9 cellular contexts compared by ENCODE assay signal in the genomic region with DNA sequence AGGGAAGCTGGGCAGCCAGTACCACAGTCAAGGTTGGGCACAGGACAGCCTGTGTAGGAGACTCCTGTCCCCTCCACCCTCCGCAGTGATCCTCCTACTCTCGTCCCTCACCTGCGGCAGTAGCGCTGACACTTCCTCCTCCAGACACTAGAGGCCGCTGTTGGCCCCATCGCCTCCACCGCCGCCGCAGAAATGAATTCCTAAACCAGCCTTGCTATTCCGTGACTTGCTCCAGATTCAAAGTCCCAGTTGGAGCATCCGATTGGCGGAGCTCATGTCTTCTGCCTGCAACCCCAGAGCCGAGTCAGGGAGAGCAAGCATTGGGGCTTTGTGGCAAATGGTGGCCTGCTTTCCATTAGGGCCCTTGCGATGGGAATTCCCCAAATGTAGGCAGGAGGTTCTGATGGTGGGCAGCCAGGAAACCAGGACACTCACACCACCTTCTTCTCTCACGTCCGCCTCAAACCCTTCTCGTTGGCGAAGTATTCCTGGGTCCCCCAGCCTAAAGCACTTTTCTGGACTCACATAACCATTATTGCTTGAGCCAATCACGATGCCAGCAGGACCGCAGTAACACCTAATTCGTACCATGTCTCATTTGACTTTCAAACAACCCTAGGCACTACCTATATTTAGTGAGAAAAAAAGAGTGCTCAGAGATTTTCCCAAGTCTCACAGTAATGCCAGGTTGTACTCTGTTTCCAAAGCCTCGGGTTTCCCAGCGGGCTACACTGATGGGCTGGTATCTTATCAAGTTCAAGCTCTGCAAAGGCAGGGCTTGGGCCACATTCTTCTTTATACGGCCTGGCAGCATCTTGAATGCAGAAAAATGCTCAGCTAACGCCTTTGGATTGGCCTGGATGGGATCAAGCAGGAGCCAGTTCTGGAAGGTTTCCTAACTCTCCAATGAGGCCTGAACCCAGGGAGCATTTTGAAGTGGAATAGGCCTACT. TPM values are rescaled to one million over a fixed set of nuclear protein-coding genes. Genes with fewer than 3 reads are reported as not detected.
DNase-seq lines count a peak whose midpoint lies in the region; ATAC-seq and TF ChIP-seq lines count a peak whose summit lies in the region.
"Had no signal": no experiment of that assay in that cellular context is flagged by ENCODE, and none has a peak within 500 bp of the region (broad histone marks: within the 10 kb centered on the region; RNA-seq: fewer than 3 reads in every experiment).

No MANE protein-coding gene starts in this region.

- H3K4me3 ChIP-seq in CD8-positive, alpha-beta memory T cell (ENCODE audit: low read length) = peak overlapping the region; percentile 72
- H3K4me3 ChIP-seq in right atrium auricular region (peak overlapping the region in 1 of 2 donors; percentile 4), rectal smooth muscle tissue (ENCODE audit: low read length) (peak overlapping the region; percentile 51), aorta (ENCODE audit: low read length in 2 of 2) (no peak overlapping the region)

- peak overlapping the region; percentile 43 to 97 (median 91) for H3K4me3 Mint-ChIP-seq in CD8-positive, alpha-beta memory T cell

- CTCF ChIA-PET in CD8-positive, alpha-beta memory T cell (lab: Charles Lee) = interaction anchor here (0.9 to 14.9 kb wide), 27 partner anchors 9 to 252 kb away, joined by 3 to 258 read pairs (median 4); a partner anchor contains a TSS

- DNase-seq in CD8-positive, alpha-beta memory T cell = peak; percentile 59 to 80 (median 74)
- DNase-seq in NCI-H1092 treated with DMSO at 0.1 percent for 48 hours (lab: John Stamatoyannopoulos, UW) (peak; percentile 57), T follicular helper cell (ENCODE audit: low read depth) (peak; percentile 62), amniotic stem cell (lab: John Stamatoyannopoulos, UW) (peak; percentile 56), right atrium auricular region (ENCODE audit: low spot score) (peak; percentile 87), aorta (peak; percentile 82 to 92)

- ATAC-seq in GM21515 (IDR thresholded peaks at IDR 0.05; ENCODE audit: unreplicated experiment) = peak; percentile 29
- ATAC-seq in aorta (ENCODE audit: low FRiP score) = peak; percentile 72

- POLR2A ChIA-PET in CD8-positive, alpha-beta memory T cell (lab: Charles Lee) = interaction anchor here (0.6 to 4.4 kb wide), 16 partner anchors 7 to 992 kb away, joined by 3 to 57 read pairs (median 10); a partner anchor contains a TSS

- no peaks in the 10 kb centered on the region for H3K27me3 ChIP-seq in CD8-positive, alpha-beta memory T cell (ENCODE audit: insufficient read depth, low read length, poor library complexity, severe bottlenecking)
- H3K27me3 ChIP-seq in right atrium auricular region = no peaks in the 10 kb centered on the region
- no peaks in the 10 kb centered on the region for H3K27me3 ChIP-seq in rectal smooth muscle tissue (ENCODE audit: control insufficient read depth, insufficient read depth, low read length)
- H3K27me3 ChIP-seq in aorta (ENCODE audit: control insufficient read depth in 1 of 2, insufficient read depth in 2 of 2, low read length in 1 of 2) = no peaks in the 10 kb centered on the region

- TF ChIP-seq CTCF in right atrium auricular region (IDR thresholded peaks at IDR 0.05) = peak; percentile 94 to 99

- peaks cover 21% of the 10 kb centered on the region for H3K36me3 ChIP-seq in CD8-positive, alpha-beta memory T cell (ENCODE audit: insufficient read depth, low read length)
- H3K36me3 ChIP-seq in right atrium auricular region (peaks cover 24% of the 10 kb centered on the region), rectal smooth muscle tissue (ENCODE audit: control insufficient read depth, insufficient read depth, low read length) (peaks cover 7% of the 10 kb centered on the region), aorta (ENCODE audit: control insufficient read depth in 1 of 2, insufficient read depth in 2 of 2, low read length in 1 of 2) (no peaks in the 10 kb centered on the region)

- intact Hi-C loops in aorta (cut with DNase I) = loop anchor here (1.0 to 2.0 kb wide), 3 partner anchors 16 to 25 kb away; a partner anchor contains a TSS

- H3K27ac ChIP-seq in CD8-positive, alpha-beta memory T cell (ENCODE audit: low read depth, low read length) = peak overlapping the region; percentile 99
- H3K27ac ChIP-seq in right atrium auricular region (peak overlapping the region; percentile 97 to 99), rectal smooth muscle tissue (ENCODE audit: low read depth, low read length) (peak overlapping the region; percentile 92), aorta (ENCODE audit: low read depth in 1 of 2, low read length in 2 of 2) (peak overlapping the region; percentile 53 to 76)

- no peak overlapping the region for H3K9ac ChIP-seq in rectal smooth muscle tissue (ENCODE audit: low read length)

- H3K9me3 Mint-ChIP-seq in CD8-positive, alpha-beta memory T cell = no peaks in the 10 kb centered on the region

- peaks cover 4 to 34% (median 8%) of the 10 kb centered on the region in 3 donors for H3K36me3 Mint-ChIP-seq in CD8-positive, alpha-beta memory T cell

- H3K9me3 ChIP-seq in CD8-positive, alpha-beta memory T cell (ENCODE audit: low read length) = no peaks in the 10 kb centered on the region
- H3K9me3 ChIP-seq in right atrium auricular region (no peaks in the 10 kb centered on the region), aorta (ENCODE audit: control insufficient read depth, low read length) (no peaks in the 10 kb centered on the region)

- H3K4me1 Mint-ChIP-seq in CD8-positive, alpha-beta memory T cell = peaks cover 30 to 48% (median 39%) of the 10 kb centered on the region in 3 donors

- peak overlapping the region; percentile 97 to 100 (median 100) for H3K27ac Mint-ChIP-seq in CD8-positive, alpha-beta memory T cell

- peaks cover 32% of the 10 kb centered on the region for H3K4me1 ChIP-seq in CD8-positive, alpha-beta memory T cell (ENCODE audit: insufficient read depth, low read length)
- H3K4me1 ChIP-seq in right atrium auricular region (peaks cover 0 to 39% of the 10 kb centered on the region in 2 donors), rectal smooth muscle tissue (ENCODE audit: control insufficient read depth, insufficient read depth, low read length) (peaks cover 22% of the 10 kb centered on the region), aorta (ENCODE audit: control insufficient read depth in 1 of 2, insufficient read depth in 2 of 2, low read length in 2 of 2) (peaks cover 0 to 4% of the 10 kb centered on the region in 2 donors)

- no peaks in the 10 kb centered on the region for H3K27me3 Mint-ChIP-seq in CD8-positive, alpha-beta memory T cell

- WGBS in aorta, 2 donors = 23% methylated on average over 25 of the region's 25 CpGs

RNA-seq across cellular contexts. Expression of a gene that starts 1.2 kb away (rescaled TPM):
- total RNA-seq in CD8-positive, alpha-beta memory T cell = 10 to 100 TPM; 48.5 to 56.4 TPM
- 5.9 TPM for polyA plus RNA-seq in CD8-positive, alpha-beta memory T cell
- 10 to 100 TPM; 33.3 to 38.7 TPM for total RNA-seq in right atrium auricular region
- 10 to 100 TPM; 54.4 to 54.7 TPM for total RNA-seq in aorta
- polyA plus RNA-seq in aorta = 10 to 100 TPM; 45.0 to 58.6 TPM

RNA-seq across cellular contexts. Expression of a gene that starts 24.3 kb away (rescaled TPM):
- total RNA-seq in CD8-positive, alpha-beta memory T cell = 100 to 1,000 TPM; 175 to 178 TPM
- polyA plus RNA-seq in CD8-positive, alpha-beta memory T cell = 234 TPM
- total RNA-seq in right atrium auricular region = 100 to 1,000 TPM in 1 of 2 donors, 10 to 100 TPM in 1; 51.7 to 159 TPM
- 10 to 100 TPM; 44.3 to 59.2 TPM for total RNA-seq in aorta
- polyA plus RNA-seq in aorta = 10 to 100 TPM; 20.3 to 48.3 TPM

RNA-seq across cellular contexts. Expression of a gene that starts 24.9 kb away (rescaled TPM):
- total RNA-seq in CD8-positive, alpha-beta memory T cell = not detected
- polyA plus RNA-seq in CD8-positive, alpha-beta memory T cell = not detected
- total RNA-seq in right atrium auricular region (not detected), aorta (not detected)
- under 1 TPM in 1 of 2 donors, not detected in 1; 0.28 TPM for polyA plus RNA-seq in aorta
- total RNA-seq: glomerular endothelial cell had no signal

RNA-seq across cellular contexts. Expression of a gene that starts 31.2 kb away (rescaled TPM):
- total RNA-seq in CD8-positive, alpha-beta memory T cell = under 1 TPM in 1 of 2 experiments, not detected in 1; 0.11 TPM
- polyA plus RNA-seq in CD8-positive, alpha-beta memory T cell = not detected
- under 1 TPM in 1 of 2 donors, not detected in 1; 0.74 TPM for total RNA-seq in right atrium auricular region
- under 1 TPM in 1 of 2 donors, not detected in 1; 0.39 TPM for total RNA-seq in aorta
- polyA plus RNA-seq in aorta = not detected

RNA-seq across cellular contexts. Expression of a gene that starts 32.7 kb away (rescaled TPM):
- total RNA-seq in CD8-positive, alpha-beta memory T cell = 10 to 100 TPM; 23.0 to 26.1 TPM
- polyA plus RNA-seq in CD8-positive, alpha-beta memory T cell = 18.6 TPM
- total RNA-seq in right atrium auricular region (1 to 10 TPM; 7.0 to 9.0 TPM), aorta (10 to 100 TPM; 19.7 to 22.6 TPM)
- 10 to 100 TPM; 26.8 to 37.2 TPM for polyA plus RNA-seq in aorta

Comparison
In these comparisons a context has a peak if more than half of its experiments do, and no peak if none do; other contexts are left out.
1. H3K4me3 ChIP-seq: peak in CD8-positive, alpha-beta memory T cell (single experiment) and rectal smooth muscle tissue (single experiment); none in aorta (0 of 2).
2. Peak in every context shown above with its lines, with median percentiles within 50 percentile points of each other: DNase-seq and H3K27ac ChIP-seq.